Comparison of ENCODE assay signal across 17 cellular contexts in genomic region chr11:27411330-27411729, GRCh38. TPM values are rescaled to one million over a fixed set of nuclear protein-coding genes. Genes with fewer than 3 reads are reported as not detected.
DNase-seq lines count a peak whose midpoint lies in the region; ATAC-seq, FAIRE-seq and TF ChIP-seq lines count a peak whose summit lies in the region.
"Had no signal": no experiment of that assay in that cellular context is flagged by ENCODE, and none has a peak within 500 bp of the region (broad histone marks: within the 10 kb centered on the region; RNA-seq: fewer than 3 reads in every experiment).

No MANE protein-coding gene starts in this region.

- no peak overlapping the region for H2BK5ac ChIP-seq in IMR-90 (ENCODE audit: low read depth, low read length, poor library complexity, severe bottlenecking)
- no peak overlapping the region for H2BK5ac ChIP-seq in H1 (ENCODE audit: low read depth, low read length)

- no TSS peak for BruUV-seq in IMR-90 (replicated peaks; lab: Mats Ljungman, UMichigan)

- CTCF ChIA-PET in IMR-90 (lab: Yijun Ruan, JAX): interaction anchor here (1.4 kb wide), 1 partner anchor 10 kb away, joined by 5 read pairs; no protein-coding TSS in a partner anchor
- CTCF ChIA-PET in H1 (lab: Charles Lee; ENCODE audit: partially characterized antibody): no interaction called here

- no peaks in the 10 kb centered on the region for H3K9me3 ChIP-seq in IMR-90 (ENCODE audit: control insufficient read depth, insufficient read depth, low read length)
- no peaks in the 10 kb centered on the region for H3K9me3 ChIP-seq in H1 (ENCODE audit: insufficient read depth in 2 of 2, low read depth in 1 of 2, low read length in 1 of 2)
- H3K9me3 ChIP-seq in right cardiac atrium (ENCODE audit: control insufficient read depth, low read length): no peaks in the 10 kb centered on the region
- H3K9me3 ChIP-seq: Caco-2, HAP-1 had no signal

- dilution Hi-C loops in IMR-90 (cut with HindIII; ENCODE audit: low sequenced_read_pairs, unreplicated experiment): no loop called here

- no peak overlapping the region for H2BK15ac ChIP-seq in IMR-90 (ENCODE audit: low read depth, low read length)
- H2BK15ac ChIP-seq in H1 (ENCODE audit: low read length): no peak overlapping the region

- DNase-seq in IMR-90 (no peak), H1 (ENCODE audit: low read depth in 1 of 2, low spot score in 2 of 2) (no peak), putamen (ENCODE audit: low spot score) (peak; percentile 64), right cardiac atrium (no peak), NCI-H2227 treated with DMSO at 0.1 percent for 48 hours (lab: John Stamatoyannopoulos, UW) (no peak)
- DNase-seq: AML-193; Caco-2; CD4-positive, alpha-beta T cell had no signal

- H2AK5ac ChIP-seq in IMR-90 (ENCODE audit: low read depth, low read length) (no peak overlapping the region), H1 (ENCODE audit: low read depth, low read length) (no peak overlapping the region)

- no peaks in the 10 kb centered on the region for H3K36me3 ChIP-seq in IMR-90 (ENCODE audit: control insufficient read depth, insufficient read depth, low read length)
- peaks cover 0 to 38% (median 1%) of the 10 kb centered on the region in 4 experiments; a peak in 2 of 8 replicates for H3K36me3 ChIP-seq in H1 (ENCODE audit: control insufficient read depth in 2 of 4, insufficient read depth in 4 of 4, low read length in 3 of 4)

- H2BK20ac ChIP-seq in IMR-90 (ENCODE audit: low read depth, low read length) (no peak overlapping the region), H1 (ENCODE audit: low read length) (no peak overlapping the region)

- POLR2A ChIA-PET in IMR-90 (lab: Charles Lee; ENCODE audit: unreplicated experiment) (no interaction called here), H1 (lab: Charles Lee; ENCODE audit: partially characterized antibody) (interaction anchor here (1.2 to 1.4 kb wide), 2 partner anchors 12 to 17 kb away, joined by 3 read pairs; no protein-coding TSS in a partner anchor)

- no peak overlapping the region for H3K23ac ChIP-seq in IMR-90 (ENCODE audit: low read depth, low read length)
- no peak overlapping the region for H3K23ac ChIP-seq in H1 (ENCODE audit: insufficient read length)

- H4K91ac ChIP-seq in IMR-90 (ENCODE audit: insufficient read depth, low read depth, low read length) (no peak overlapping the region), H1 (replicated peaks; ENCODE audit: insufficient read length, low read length) (no peak overlapping the region)

- peaks cover 0 to 64% of the 10 kb centered on the region in 2 experiments; a peak in 3 of 4 replicates for H3K79me2 ChIP-seq in H1 (ENCODE audit: control insufficient read depth in 1 of 2, insufficient read depth in 2 of 2, low read length in 2 of 2)

- ATAC-seq in IMR-90 (ENCODE audit: low read depth) (no peak; the same call in 1 of the 2 replicates), right cardiac atrium (no peak)

- H3K18ac ChIP-seq in IMR-90 (ENCODE audit: low read depth, low read length) (no peak overlapping the region), H1 (ENCODE audit: extremely low read depth, low read length) (no peak overlapping the region)

- H3K9ac ChIP-seq in IMR-90 (ENCODE audit: low read depth, low read length) (no peak overlapping the region), H1 (replicated peaks in 1 of 4; ENCODE audit: extremely low read depth in 1 of 4, low read depth in 3 of 4, low read length in 3 of 4) (no peak overlapping the region)

- H3K27ac ChIP-seq in IMR-90 (ENCODE audit: insufficient read depth, low read length) (no peak overlapping the region), H1 (ENCODE audit: low read depth, low read length) (no peak overlapping the region), right cardiac atrium (ENCODE audit: low read length) (no peak overlapping the region)
- H3K27ac ChIP-seq: C4-2B, HL-60 had no signal

- H2AFZ ChIP-seq in IMR-90 (replicated peaks; ENCODE audit: low read length, poor library complexity) (no peak overlapping the region), H1 (ENCODE audit: low read length) (no peak overlapping the region)

- in situ Hi-C loops in IMR-90 (cut with MboI; ENCODE audit: low sequenced_read_pairs): no loop called here

- no peak for TF ChIP-seq EP300 in H1 (IDR thresholded peaks at IDR 0.05; ENCODE audit: borderline replicate concordance in 1 of 2, low read depth in 2 of 2, low read length in 2 of 2)

- H4K20me1 ChIP-seq in IMR-90 (ENCODE audit: insufficient read depth, low read length): no peaks in the 10 kb centered on the region
- peaks cover 7% of the 10 kb centered on the region in 2 experiments for H4K20me1 ChIP-seq in H1 (replicated peaks in 1 of 2; ENCODE audit: control insufficient read depth in 1 of 2, insufficient read depth in 2 of 2, low read length in 2 of 2)

- no peaks in the 10 kb centered on the region for H3K23me2 ChIP-seq in H1 (ENCODE audit: low read depth, low read length)

- H2BK120ac ChIP-seq in IMR-90 (ENCODE audit: low read depth, low read length) (no peak overlapping the region), H1 (replicated peaks; ENCODE audit: low read depth, low read length) (no peak overlapping the region)

- no peak overlapping the region for H4K8ac ChIP-seq in IMR-90 (ENCODE audit: low read depth in 2 of 2, low read length in 2 of 2)
- no peak overlapping the region for H4K8ac ChIP-seq in H1 (ENCODE audit: extremely low read depth, insufficient read depth, low read length)

- H3K27me3 ChIP-seq in IMR-90 (ENCODE audit: control insufficient read depth, insufficient read depth, low read length) (no peaks in the 10 kb centered on the region), H1 (replicated peaks in 1 of 4; ENCODE audit: control insufficient read depth in 3 of 4, extremely low read depth in 1 of 4, insufficient read depth in 3 of 4, low read length in 3 of 4) (no peaks in the 10 kb centered on the region), right cardiac atrium (ENCODE audit: control insufficient read depth, insufficient read depth) (no peaks in the 10 kb centered on the region)

- TF ChIP-seq CTCF in IMR-90 (conservative IDR thresholded peaks at IDR 0.05; ENCODE audit: low read depth, low read length): no peak
- no peak for TF ChIP-seq CTCF in H1 (IDR thresholded peaks at IDR 0.05; ENCODE audit: control extremely low read depth in 1 of 3, insufficient read depth in 1 of 3, low read depth in 1 of 3, low read length in 3 of 3)

- no peak for TF ChIP-seq RAD21 in IMR-90 (IDR thresholded peaks at IDR 0.05; ENCODE audit: low read length)
- TF ChIP-seq RAD21 in H1 (IDR thresholded peaks at IDR 0.05 in 1 of 2, conservative IDR thresholded peaks at IDR 0.05 in 1 of 2; ENCODE audit: low read depth in 2 of 2, low read length in 2 of 2): no peak

- no peak overlapping the region for H3K4ac ChIP-seq in IMR-90 (ENCODE audit: low read depth, low read length)
- H3K4ac ChIP-seq in H1 (replicated peaks; ENCODE audit: insufficient read length, low read depth, low read length): no peak overlapping the region

- H3K4me1 ChIP-seq in IMR-90 (ENCODE audit: control insufficient read depth, insufficient read depth, low read length) (no peaks in the 10 kb centered on the region), H1 (replicated peaks in 1 of 4; ENCODE audit: control insufficient read depth in 3 of 4, insufficient read depth in 4 of 4, low read length in 3 of 4) (peaks cover 0 to 7% (median 2%) of the 10 kb centered on the region in 4 experiments; a peak in 2 of 7 replicates), right cardiac atrium (ENCODE audit: control insufficient read depth, insufficient read depth, low read length) (peaks cover 1% of the 10 kb centered on the region)
- H3K4me1 ChIP-seq: HAP-1 had no signal

- H2AK9ac ChIP-seq in IMR-90 (replicated peaks; ENCODE audit: low read depth, low read length, poor library complexity): no peak overlapping the region

- H3K9me1 ChIP-seq in IMR-90 (ENCODE audit: insufficient read depth, low read length): no peaks in the 10 kb centered on the region

- H3K14ac ChIP-seq in IMR-90 (replicated peaks; ENCODE audit: low read depth, low read length): no peak overlapping the region
- no peak overlapping the region for H3K14ac ChIP-seq in H1 (ENCODE audit: insufficient read length)

- intact Hi-C loops in IMR-90 (cut with micrococcal nuclease) (no loop called here), right cardiac atrium (cut with DNase I) (no loop called here)

- FAIRE-seq in A204.1 (lab: Jason Lieb, UNC) (peak; percentile 57), H1 (lab: Jason Lieb, UNC) (no peak)
- FAIRE-seq: D721Med, G401.6, GM12891, GM19239, HTR-8/SVneo had no signal

- TF ChIP-seq POLR2A in IMR-90 (IDR thresholded peaks at IDR 0.05; ENCODE audit: low read depth, low read length) (no peak), H1 (IDR thresholded peaks at IDR 0.05; ENCODE audit: control extremely low read depth in 1 of 2, low read depth in 2 of 2, low read length in 2 of 2) (no peak)

- H4K5ac ChIP-seq in IMR-90 (ENCODE audit: low read depth, low read length) (no peak overlapping the region), H1 (ENCODE audit: insufficient read length, low read depth, low read length) (no peak overlapping the region)

- H3K4me3 ChIP-seq in IMR-90 (ENCODE audit: insufficient read depth, low read depth, low read length): no peak overlapping the region
- H3K4me3 ChIP-seq in H1 (ENCODE audit: extremely low read depth in 1 of 4, insufficient read depth in 2 of 4, low read depth in 3 of 4, low read length in 4 of 4): no peak overlapping the region
- H3K4me3 ChIP-seq in right cardiac atrium (ENCODE audit: low read length): no peak overlapping the region
- H3K4me3 ChIP-seq: HAP-1 had no signal

- H3K79me1 ChIP-seq in IMR-90 (ENCODE audit: low read depth in 1 of 2, low read length in 2 of 2) (0 out of 4 replicates have a peak, but pooled peaks cover 0 to 4% of the 10 kb centered on the region in 2 experiments), H1 (ENCODE audit: low read depth, low read length) (peaks cover 3% of the 10 kb centered on the region; the same call in 1 of the 2 replicates)

- H2BK12ac ChIP-seq in H1 (ENCODE audit: low read depth, low read length): no peak overlapping the region

- H3K56ac ChIP-seq in IMR-90 (ENCODE audit: extremely low read depth, insufficient read depth, low read length): no peak overlapping the region
- H3K56ac ChIP-seq in H1 (replicated peaks; ENCODE audit: insufficient read length, low read depth, low read length): no peak overlapping the region

- H3K4me2 ChIP-seq in IMR-90 (ENCODE audit: low read depth, low read length) (no peak overlapping the region), H1 (ENCODE audit: insufficient read depth in 1 of 2, low read depth in 2 of 2, low read length in 2 of 2) (no peak overlapping the region)

RNA-seq across cellular contexts. Expression of gene CCDC34, which starts 48.3 kb away (rescaled TPM):
- total RNA-seq in IMR-90 (2012; rRNA removed) (2.5 and 3.9 TPM in 2 replicates), right cardiac atrium (1 to 10 TPM; 3.3 to 4.4 (median 4.1) TPM)
- polyA plus RNA-seq in IMR-90 (2012; rRNA removed) (4.0 and 4.5 TPM in 2 replicates), H1 (2011; rRNA removed) (7.7 and 9.1 TPM in 2 replicates), right cardiac atrium (2.1 TPM)
- polyA plus RNA-seq in IMR-90 (2012; cell fraction: cytosol; rRNA removed): 2.5 and 4.9 TPM in 2 replicates
- polyA plus RNA-seq in IMR-90 (2012; cell fraction: nucleus; rRNA removed; ENCODE audit: low replicate concordance): 0.98 and 1.0 TPM in 2 replicates
- 21.5 and 24.3 TPM in 2 replicates for total RNA-seq in H1 (2021; fragmentation: NEBNext Ultra II Directional; extraction: Animal tissue kit (Norgen Biotek cat#: 25700))
- 11.6 TPM for polyA plus RNA-seq in H1 (2011; cell fraction: cytosol; rRNA removed)
- polyA plus RNA-seq in H1 (2011; cell fraction: nucleus; rRNA removed): 9.2 TPM
- polyA plus RNA-seq in H1 (2012, experiment 1 of 2): 12.7 to 28.5 TPM (median 14.3 TPM) in 4 replicates
- polyA plus RNA-seq in H1 (2012, experiment 2 of 2): 4.6 TPM
- polyA plus RNA-seq in H1 (2013, experiment 1 of 2): 48.8 TPM
- 47.8 TPM for polyA plus RNA-seq in H1 (2013, experiment 2 of 2)
- 2.5 and 2.8 TPM in 2 replicates for polyA minus RNA-seq in H1 (2011; rRNA and poly(A)+ RNA removed)
- 4.6 TPM for polyA minus RNA-seq in H1 (2011; cell fraction: cytosol; rRNA and poly(A)+ RNA removed)
- polyA minus RNA-seq in H1 (2011; cell fraction: nucleus; rRNA and poly(A)+ RNA removed): 11.5 TPM
